In genomic region chr2:65443509-65444200, GRCh38 we compare ENCODE assay signal across 17 cellular contexts.
"Had no signal": no experiment of that assay in that cellular context is flagged by ENCODE, and none has a peak within 500 bp of the region (broad histone marks: within the 10 kb centered on the region; RNA-seq: fewer than 3 reads in every experiment).

No MANE protein-coding gene starts in this region.

- H3K4me3 Mint-ChIP-seq: naive thymus-derived CD4-positive, alpha-beta T cell; nephron progenitor cell had no signal

- H3K9me3 ChIP-seq: neutrophil, tibial artery, upper lobe of right lung, vagina had no signal

- H3K4me1 ChIP-seq: heart left ventricle, tibial artery, upper lobe of right lung, vagina had no signal

- H3K27ac Mint-ChIP-seq: naive thymus-derived CD4-positive, alpha-beta T cell; nephron progenitor cell had no signal

- H3K4me1 Mint-ChIP-seq: naive thymus-derived CD4-positive, alpha-beta T cell had no signal

- H3K27me3 ChIP-seq: dorsolateral prefrontal cortex, heart left ventricle, tibial artery, upper lobe of right lung, vagina had no signal

- H3K36me3 ChIP-seq: heart left ventricle, neutrophil, tibial artery, upper lobe of right lung, vagina had no signal

- H3K4me3 ChIP-seq: dorsolateral prefrontal cortex, heart left ventricle, tibial artery, upper lobe of right lung, vagina had no signal

- H3K27ac ChIP-seq: heart left ventricle, neutrophil, tibial artery, upper lobe of right lung, vagina had no signal

- DNase-seq: cortex of kidney; effector CD8-positive, alpha-beta T cell; heart left ventricle; hippocampal formation; kidney glomerular epithelial cell; mesendoderm; naive thymus-derived CD4-positive, alpha-beta T cell; nephron progenitor cell; right cardiac atrium; small intestine; stimulated activated CD4-positive, alpha-beta T cell treated with anti-CD3 and anti-CD28 coated beads, Interleukin-2, amount 100 ng/mL, for 48 hours; stimulated activated naive CD8-positive, alpha-beta T cell treated with anti-CD3 and anti-CD28 coated beads, Interleukin-15, Interleukin-2, amounts not matched to agents 100 U/mL and 50 U/mL, for 24 hours; tibial artery; upper lobe of right lung had no signal
